Comparison of ENCODE assay signal across 23 cellular contexts in genomic region chr2:178927173-178927572, GRCh38.
DNase-seq lines count a peak whose midpoint lies in the region; ATAC-seq, FAIRE-seq and TF ChIP-seq lines count a peak whose summit lies in the region.
"Had no signal": no experiment of that assay in that cellular context is flagged by ENCODE, and none has a peak within 500 bp of the region (broad histone marks: within the 10 kb centered on the region; RNA-seq: fewer than 3 reads in every experiment).

No MANE protein-coding gene starts in this region.

- no peaks in the 10 kb centered on the region for H3K79me2 ChIP-seq in OCI-LY1 (ENCODE audit: insufficient read depth, low read length)
- no peaks in the 10 kb centered on the region for H3K79me2 ChIP-seq in neural progenitor cell (ENCODE audit: low read depth)

- H3K9me3 Mint-ChIP-seq in neural progenitor cell, result peaks cover 11% of the 10 kb centered on the region

- TF ChIP-seq CTCF in GM12864 (IDR thresholded peaks at IDR 0.05; ENCODE audit: low read depth, low read length, missing control alignments) (no peak), OCI-LY1 (IDR thresholded peaks at IDR 0.05; ENCODE audit: low read length) (no peak), upper lobe of left lung (IDR thresholded peaks at IDR 0.05) (no peak), neural progenitor cell (IDR thresholded peaks at IDR 0.05) (no peak)

- H3K36me3 ChIP-seq in OCI-LY1 (ENCODE audit: insufficient read depth, low read length) (no peaks in the 10 kb centered on the region), upper lobe of left lung (no peaks in the 10 kb centered on the region), neural progenitor cell (no peaks in the 10 kb centered on the region)
- H3K36me3 ChIP-seq: SJSA1, suprapubic skin had no signal

- H3K4me1 Mint-ChIP-seq in neural progenitor cell, result peaks cover 7% of the 10 kb centered on the region

- FAIRE-seq in GM19239 (lab: Jason Lieb, UNC), result peak; percentile 88
- FAIRE-seq: small intestine had no signal

- H3K27ac ChIP-seq in OCI-LY1 (ENCODE audit: low read depth, low read length, poor library complexity, severe bottlenecking), result no peak overlapping the region
- no peak overlapping the region for H3K27ac ChIP-seq in upper lobe of left lung
- H3K27ac ChIP-seq in neural progenitor cell, result no peak overlapping the region
- H3K27ac ChIP-seq: SJSA1, suprapubic skin had no signal

- peak overlapping the region; percentile 14; the same call in 1 of the 2 replicates for H3K9ac ChIP-seq in OCI-LY1 (ENCODE audit: low read length)
- H3K9ac ChIP-seq in neural progenitor cell, result no peak overlapping the region

- H4K20me1 ChIP-seq in OCI-LY1 (ENCODE audit: insufficient read depth, low read length), result no peaks in the 10 kb centered on the region
- no peaks in the 10 kb centered on the region for H4K20me1 ChIP-seq in neural progenitor cell (ENCODE audit: low read depth)

- no peak overlapping the region for H3K4me3 Mint-ChIP-seq in neural progenitor cell
- H3K4me3 Mint-ChIP-seq: naive thymus-derived CD4-positive, alpha-beta T cell had no signal

- peaks cover 4% of the 10 kb centered on the region for H3K27me3 Mint-ChIP-seq in neural progenitor cell (ENCODE audit: insufficient read depth, low read depth)
- H3K27me3 Mint-ChIP-seq: naive thymus-derived CD4-positive, alpha-beta T cell; progenitor cell of endocrine pancreas had no signal

- 78 to 83% methylated on average over 7 of the region's 7 CpGs for WGBS in upper lobe of left lung, 2 donors

- H3K4me3 ChIP-seq in GM12864 (ENCODE audit: low read depth, low read length), result peak overlapping the region; percentile 41; the same call in 1 of the 2 replicates
- H3K4me3 ChIP-seq in OCI-LY1 (ENCODE audit: low read depth, low read length, poor library complexity, severe bottlenecking), result peak overlapping the region; percentile 41
- H3K4me3 ChIP-seq in upper lobe of left lung, result no peak overlapping the region
- no peak overlapping the region for H3K4me3 ChIP-seq in neural progenitor cell
- H3K4me3 ChIP-seq: SJSA1, suprapubic skin had no signal

- no peak overlapping the region for H3K27ac Mint-ChIP-seq in neural progenitor cell
- H3K27ac Mint-ChIP-seq: progenitor cell of endocrine pancreas had no signal

- H3K9me2 ChIP-seq in OCI-LY1 (ENCODE audit: low read depth, low read length), result no peaks in the 10 kb centered on the region

- DNase-seq in GM12864 (ENCODE audit: low read depth) (no peak), GM19239 (ENCODE audit: insufficient read length, low spot score) (no peak), HuH-7 (ENCODE audit: low spot score) (no peak), upper lobe of left lung (no peak), neural progenitor cell (ENCODE audit: low spot score) (no peak), NCI-H526 treated with DMSO at 0.1 percent for 48 hours (lab: John Stamatoyannopoulos, UW) (no peak)
- DNase-seq: activated CD4-positive, alpha-beta T cell treated with anti-CD3 and anti-CD28 coated beads for 48 hours; activated gamma-delta T cell; aorta; cerebellar nuclear complex; GOT3; islet precursor cell; naive thymus-derived CD4-positive, alpha-beta T cell; NCI-H187 treated with DMSO at 0.1 percent for 48 hours; small intestine; stimulated activated CD4-positive, alpha-beta T cell treated with anti-CD3 and anti-CD28 coated beads, Interleukin-4, amount 100 ng/mL, for 4 hours; stimulated activated CD8-positive, alpha-beta memory T cell treated with anti-CD3 and anti-CD28 coated beads, Interleukin-4, amount 100 ng/mL, for 48 hours; T1000 had no signal

- peaks cover 2% of the 10 kb centered on the region for H3K36me3 Mint-ChIP-seq in neural progenitor cell

- H3K4me2 ChIP-seq in OCI-LY1 (ENCODE audit: low read length) (peak overlapping the region; percentile 62), neural progenitor cell (no peak overlapping the region)

- no peak for TF ChIP-seq EP300 in upper lobe of left lung (IDR thresholded peaks at IDR 0.05)

- no peaks in the 10 kb centered on the region for H3K9me3 ChIP-seq in OCI-LY1 (ENCODE audit: low read length)
- H3K9me3 ChIP-seq in upper lobe of left lung, result no peaks in the 10 kb centered on the region
- H3K9me3 ChIP-seq in neural progenitor cell (ENCODE audit: low read depth), result peaks cover 13% of the 10 kb centered on the region
- H3K9me3 ChIP-seq: SJSA1, suprapubic skin had no signal

- no peaks in the 10 kb centered on the region for H3K27me3 ChIP-seq in OCI-LY1 (ENCODE audit: insufficient read depth, low read length)
- H3K27me3 ChIP-seq in upper lobe of left lung, result no peaks in the 10 kb centered on the region
- no peaks in the 10 kb centered on the region for H3K27me3 ChIP-seq in neural progenitor cell
- H3K27me3 ChIP-seq: suprapubic skin had no signal

- H2AFZ ChIP-seq in OCI-LY1 (ENCODE audit: low read length) (0 out of 2 replicates have a peak overlapping the region, but pooled peaks have one; percentile 40), neural progenitor cell (replicated peaks) (no peak overlapping the region)

- peak; percentile 48 for ATAC-seq in HG02763 (IDR thresholded peaks at IDR 0.05; ENCODE audit: unreplicated experiment)
- no peak for ATAC-seq in upper lobe of left lung (ENCODE audit: low FRiP score in 2 of 2)
- ATAC-seq: naive thymus-derived CD4-positive, alpha-beta T cell had no signal

- H3K4me1 ChIP-seq in OCI-LY1 (ENCODE audit: insufficient read depth, low read length, severe bottlenecking), result peaks cover 19% of the 10 kb centered on the region
- peaks cover 0 to 2% (median 0%) of the 10 kb centered on the region in 4 donors for H3K4me1 ChIP-seq in upper lobe of left lung
- H3K4me1 ChIP-seq in neural progenitor cell, result peaks cover 17% of the 10 kb centered on the region
- H3K4me1 ChIP-seq: SJSA1, suprapubic skin had no signal

- H3F3A ChIP-seq in OCI-LY1 (ENCODE audit: insufficient read depth, low read length) (no peaks in the 10 kb centered on the region), neural progenitor cell (ENCODE audit: low read depth) (no peaks in the 10 kb centered on the region)

- TF ChIP-seq POLR2A in upper lobe of left lung (IDR thresholded peaks at IDR 0.05), result no peak

Comparison
In these comparisons a context has a peak if more than half of its experiments do, and no peak if none do; other contexts are left out.
1. H3K4me3 ChIP-seq: peak in GM12864 (single experiment) and OCI-LY1 (single experiment); none in upper lobe of left lung (0 of 4) and neural progenitor cell (single experiment).